21 cellular contexts compared by ENCODE assay signal in genomic region chr21:17930102-17930501, GRCh38.
"Had no signal": no experiment of that assay in that cellular context is flagged by ENCODE, and none has a peak within 500 bp of the region (broad histone marks: within the 10 kb centered on the region; RNA-seq: fewer than 3 reads in every experiment).

No MANE protein-coding gene starts in this region.

- H3K27ac ChIP-seq: cardiac muscle cell, esophagus squamous epithelium, lower lobe of right lung, prostate gland, right atrium auricular region, tibial nerve, uterus had no signal

- H3K27me3 ChIP-seq: cardiac muscle cell, esophagus squamous epithelium, right atrium auricular region, tibial nerve, uterus had no signal

- H3K36me3 ChIP-seq: cardiac muscle cell, esophagus squamous epithelium, lower lobe of right lung, prostate gland, right atrium auricular region, tibial nerve, uterus had no signal

- H3K9me3 ChIP-seq: esophagus squamous epithelium, prostate gland, right atrium auricular region, tibial nerve, uterus had no signal

- H3K4me1 ChIP-seq: lower lobe of right lung, prostate gland, right atrium auricular region, tibial nerve, uterus had no signal

- H3K4me3 ChIP-seq: cardiac muscle cell, esophagus squamous epithelium, lower lobe of right lung, prostate gland, right atrium auricular region, tibial nerve, uterus had no signal

- DNase-seq: activated B cell treated with CpG ODN at 0.5 μM for 24 hours; activated CD4-positive, alpha-beta memory T cell treated with anti-CD3 and anti-CD28 coated beads, Interleukin-2, amount 10 ng/mL, durations not matched to agents 7 days and 5 days; activated CD4-positive, alpha-beta T cell treated with anti-CD3 and anti-CD28 coated beads for 48 hours; activated naive CD4-positive, alpha-beta T cell; activated naive CD8-positive, alpha-beta T cell treated with anti-CD3 and anti-CD28 coated beads for 36 hours; activated T-cell treated with anti-CD3 and anti-CD28 coated beads, Interleukin-2, amount 50 U/mL, for 1 hour; amniotic stem cell; effector memory CD4-positive, alpha-beta T cell; esophagus squamous epithelium; left cardiac atrium; lower lobe of right lung; stimulated activated CD4-positive, alpha-beta T cell treated with anti-CD3 and anti-CD28 coated beads, Interleukin-12 subunit alpha, Interleukin-12 subunit beta, amount 100 ng/mL, for 4 hours; stimulated activated CD4-positive, alpha-beta T cell treated with anti-CD3 and anti-CD28 coated beads, Interleukin-1b, Interleukin-23, amount 100 ng/mL, for 48 hours; stimulated activated CD8-positive, alpha-beta memory T cell treated with anti-CD3 and anti-CD28 coated beads, Interleukin-4, amount 100 ng/mL, for 48 hours; stimulated activated naive CD8-positive, alpha-beta T cell treated with anti-CD3 and anti-CD28 coated beads, Interleukin-15, Interleukin-2, amounts not matched to agents 100 U/mL and 50 U/mL, for 24 hours; T-helper 9 cell; uterus had no signal
